In genomic region chr15:45113380-45113990, GRCh38 we compare ENCODE assay signal across 1 cellular context.
A peak's percentile ranks its signal among the peaks of the same experiment; 100 is the strongest.
TF ChIP-seq lines count a peak whose summit lies in the region.

No MANE protein-coding gene starts in this region.

TF ChIP-seq in GM12878, 131 proteins besides CTCF, POLR2A, EP300 and RAD21:
- no peak for TF ChIP-seq CHD4 (IDR thresholded peaks at IDR 0.05)
- peak; percentile 51 for TF ChIP-seq SUZ12 (IDR thresholded peaks at IDR 0.05; ENCODE audit: unreplicated experiment)
- no peak for TF ChIP-seq HCFC1 (IDR thresholded peaks at IDR 0.05; ENCODE audit: low read length)
